14 cellular contexts compared by ENCODE assay signal in genomic region chr9:92647671-92648446, GRCh38.
"Had no signal": no experiment of that assay in that cellular context is flagged by ENCODE, and none has a peak within 500 bp of the region (broad histone marks: within the 10 kb centered on the region; RNA-seq: fewer than 3 reads in every experiment).

No MANE protein-coding gene starts in this region.

- H3K27ac ChIP-seq: body of pancreas, testis, upper lobe of right lung had no signal

- H3K9me3 ChIP-seq: body of pancreas, testis, upper lobe of right lung had no signal

- H3K27ac Mint-ChIP-seq: mesothelial cell of epicardium had no signal

- H3K27me3 ChIP-seq: body of pancreas, testis, upper lobe of right lung had no signal

- H3K4me1 ChIP-seq: body of pancreas, upper lobe of right lung had no signal

- H3K9me3 Mint-ChIP-seq: activated T-helper 2 cell treated with anti-CD3 and anti-CD28 coated beads, Interferon-gamma antibody, Interleukin-2, Interleukin-4, amounts not matched to agents 10 μg/mL and 5 μg/mL and 100 μg/mL, durations not matched to agents 14 hours and 24 hours and 36 hours had no signal

- H3K4me3 Mint-ChIP-seq: mesothelial cell of epicardium had no signal

- H3K4me3 ChIP-seq: body of pancreas, testis, upper lobe of right lung had no signal

- DNase-seq: activated CD4-positive, alpha-beta T cell treated with anti-CD3 and anti-CD28 coated beads, Interleukin-2, amount 50 U/mL, for 1 hour; activated CD8-positive, alpha-beta memory T cell treated with anti-CD3 and anti-CD28 coated beads for 24 hours; activated T-cell treated with anti-CD3 and anti-CD28 coated beads for 4 hours; body of pancreas; cortex of kidney; effector memory CD4-positive, alpha-beta T cell; foreskin melanocyte; stimulated activated CD4-positive, alpha-beta T cell treated with anti-CD3 and anti-CD28 coated beads, Interleukin-4, amount 100 ng/mL, for 24 hours; stimulated activated naive CD8-positive, alpha-beta T cell treated with anti-CD3 and anti-CD28 coated beads, Interleukin-15, Interleukin-2, amounts not matched to agents 100 U/mL and 50 U/mL, for 24 hours; T-helper 9 cell; testis; upper lobe of right lung had no signal
